ENCODE assay signal across 16 cellular contexts in the genomic region with DNA sequence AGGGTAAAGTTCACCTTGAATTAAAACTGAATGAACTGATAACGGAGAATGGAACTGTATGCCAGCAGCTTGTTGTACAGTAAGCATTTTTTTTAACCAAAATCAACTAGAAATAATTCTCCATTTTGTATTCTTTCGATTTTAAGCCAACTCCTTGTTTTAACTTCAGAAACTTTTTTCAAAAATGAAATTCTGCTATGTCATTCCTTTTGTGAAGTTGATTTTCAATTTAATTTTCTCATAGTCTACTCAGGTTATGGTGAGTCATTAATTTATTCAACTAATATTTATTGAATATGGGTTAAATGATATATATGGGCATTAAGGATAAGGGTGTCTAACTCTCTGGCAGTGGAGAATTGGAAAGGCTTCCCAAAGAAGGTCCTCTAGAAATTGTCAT. TPM values are rescaled to one million over a fixed set of nuclear protein-coding genes. Genes with fewer than 3 reads are reported as not detected.
DNase-seq lines count a peak whose midpoint lies in the region; ATAC-seq, FAIRE-seq and TF ChIP-seq lines count a peak whose summit lies in the region.
"Had no signal": no experiment of that assay in that cellular context is flagged by ENCODE, and none has a peak within 500 bp of the region (broad histone marks: within the 10 kb centered on the region; RNA-seq: fewer than 3 reads in every experiment).

No MANE protein-coding gene starts in this region.

- no peak for ATAC-seq in GM23338
- no peak for ATAC-seq in GM19023 (IDR thresholded peaks at IDR 0.05; ENCODE audit: unreplicated experiment)
- ATAC-seq: Panc1, Right ventricle myocardium inferior had no signal

- H3K36me3 ChIP-seq in kidney (ENCODE audit: control insufficient read depth in 1 of 2, insufficient read depth in 2 of 2, low read length in 2 of 2) (peaks cover 0 to 5% of the 10 kb centered on the region in 2 donors), GM23338 (ENCODE audit: insufficient read depth) (peaks cover 4% of the 10 kb centered on the region; the same call in 1 of the 2 replicates)

- no peak overlapping the region for H2AFZ ChIP-seq in GM23338

- no peak overlapping the region for H3K4me2 ChIP-seq in GM23338
- H3K4me2 ChIP-seq: KMS-11 had no signal

- no peaks in the 10 kb centered on the region for H3K27me3 Mint-ChIP-seq in activated naive CD4-positive, alpha-beta T cell treated with anti-CD3 and anti-CD28 coated beads, Interleukin-2, amount 50 U/mL, for 24 hours
- no peaks in the 10 kb centered on the region for H3K27me3 Mint-ChIP-seq in activated naive CD8-positive, alpha-beta T cell
- H3K27me3 Mint-ChIP-seq in GM23338 (ENCODE audit: insufficient read depth, low read depth, poor library complexity), result peaks cover 1% of the 10 kb centered on the region
- no peaks in the 10 kb centered on the region for H3K27me3 Mint-ChIP-seq in activated CD4-positive, alpha-beta T cell treated with anti-CD3 and anti-CD28 coated beads, Interleukin-2, amount 10 ng/mL, durations not matched to agents 24 days and 14 days

- H3K9me3 ChIP-seq in kidney (ENCODE audit: control insufficient read depth in 1 of 2, low read length in 2 of 2), result peaks cover 0 to 3% of the 10 kb centered on the region in 2 donors

- H3K79me2 ChIP-seq in GM23338 (replicated peaks; ENCODE audit: insufficient read depth), result no peaks in the 10 kb centered on the region

- peak; percentile 38 for FAIRE-seq in kidney (lab: Jason Lieb, UNC)
- FAIRE-seq: H54 had no signal

- H3K9ac ChIP-seq in kidney (ENCODE audit: low read length in 2 of 2), result no peak overlapping the region
- H3K9ac ChIP-seq: KMS-11 had no signal

- no peaks in the 10 kb centered on the region for H3K27me3 ChIP-seq in GM23338 (ENCODE audit: insufficient read depth)
- H3K27me3 ChIP-seq: MG63 had no signal

- H3K27ac ChIP-seq in kidney (ENCODE audit: low read depth in 2 of 2, low read length in 2 of 2) (no peak overlapping the region), GM23338 (ENCODE audit: low read depth) (no peak overlapping the region)
- H3K27ac ChIP-seq: KMS-11, SK-N-MC had no signal

- no peak overlapping the region for H3K4me3 ChIP-seq in kidney (ENCODE audit: low read length in 2 of 2)
- no peak overlapping the region for H3K4me3 ChIP-seq in GM23338
- H3K4me3 ChIP-seq: MG63, SK-N-MC had no signal

- H3K4me1 ChIP-seq in kidney (ENCODE audit: control insufficient read depth in 1 of 2, insufficient read depth in 1 of 2, low read depth in 1 of 2, low read length in 2 of 2) (no peaks in the 10 kb centered on the region), GM23338 (ENCODE audit: insufficient read depth) (no peaks in the 10 kb centered on the region)

- DNase-seq in activated naive CD4-positive, alpha-beta T cell (lab: John Stamatoyannopoulos, UW), result no peak
- DNase-seq in kidney (no peak), GM23338 (ENCODE audit: low spot score) (no peak), NCI-H146 (lab: John Stamatoyannopoulos, UW) (no peak)
- no peak for DNase-seq in activated CD4-positive, alpha-beta T cell treated with anti-CD3 and anti-CD28 coated beads, Interleukin-2, amount 10 ng/mL, durations not matched to agents 24 days and 14 days
- DNase-seq: MG63, NCI-H2029, NCI-H510A treated with DMSO at 0.1 percent for 48 hours had no signal

- intact Hi-C loops in kidney (cut with DNase I), result no loop called here
- intact Hi-C loops in activated CD4-positive, alpha-beta T cell treated with anti-CD3 and anti-CD28 coated beads, Interleukin-2, amount 10 ng/mL, durations not matched to agents 24 days and 14 days (cut with micrococcal nuclease), result no loop called here

- no peak overlapping the region for H3K4me3 Mint-ChIP-seq in activated naive CD4-positive, alpha-beta T cell treated with anti-CD3 and anti-CD28 coated beads, Interleukin-2, amount 50 U/mL, for 24 hours
- H3K4me3 Mint-ChIP-seq in activated naive CD8-positive, alpha-beta T cell, result no peak overlapping the region
- H3K4me3 Mint-ChIP-seq in GM23338, result no peak overlapping the region
- no peak overlapping the region for H3K4me3 Mint-ChIP-seq in activated CD4-positive, alpha-beta T cell treated with anti-CD3 and anti-CD28 coated beads, Interleukin-2, amount 10 ng/mL, durations not matched to agents 24 days and 14 days

- no peaks in the 10 kb centered on the region for H4K20me1 ChIP-seq in GM23338 (replicated peaks; ENCODE audit: insufficient read depth)

- H3F3A ChIP-seq in GM23338 (replicated peaks; ENCODE audit: low read depth), result no peaks in the 10 kb centered on the region

- peak overlapping the region; percentile 73 for H3K27ac Mint-ChIP-seq in activated naive CD4-positive, alpha-beta T cell treated with anti-CD3 and anti-CD28 coated beads, Interleukin-2, amount 50 U/mL, for 24 hours
- H3K27ac Mint-ChIP-seq in activated naive CD8-positive, alpha-beta T cell, result peak overlapping the region; percentile 79
- H3K27ac Mint-ChIP-seq in GM23338, result no peak overlapping the region
- H3K27ac Mint-ChIP-seq in activated CD4-positive, alpha-beta T cell treated with anti-CD3 and anti-CD28 coated beads, Interleukin-2, amount 10 ng/mL, durations not matched to agents 24 days and 14 days, result no peak overlapping the region

- no peak for TF ChIP-seq CTCF in kidney (IDR thresholded peaks at IDR 0.05; ENCODE audit: borderline replicate concordance, extremely low read depth, insufficient read depth)
- TF ChIP-seq CTCF in GM23338 (conservative IDR thresholded peaks at IDR 0.05; ENCODE audit: low read depth in 2 of 2), result no peak

- H3K36me3 Mint-ChIP-seq in activated naive CD4-positive, alpha-beta T cell treated with anti-CD3 and anti-CD28 coated beads, Interleukin-2, amount 50 U/mL, for 24 hours, result peaks cover 45% of the 10 kb centered on the region
- peaks cover 44% of the 10 kb centered on the region for H3K36me3 Mint-ChIP-seq in activated naive CD8-positive, alpha-beta T cell
- peaks cover 43% of the 10 kb centered on the region for H3K36me3 Mint-ChIP-seq in GM23338 (ENCODE audit: low read depth)
- H3K36me3 Mint-ChIP-seq in activated CD4-positive, alpha-beta T cell treated with anti-CD3 and anti-CD28 coated beads, Interleukin-2, amount 10 ng/mL, durations not matched to agents 24 days and 14 days (ENCODE audit: low read depth), result peaks cover 65% of the 10 kb centered on the region

- H3K9me3 Mint-ChIP-seq in activated naive CD4-positive, alpha-beta T cell treated with anti-CD3 and anti-CD28 coated beads, Interleukin-2, amount 50 U/mL, for 24 hours, result peaks cover 11% of the 10 kb centered on the region
- peaks cover 10% of the 10 kb centered on the region for H3K9me3 Mint-ChIP-seq in activated naive CD8-positive, alpha-beta T cell (ENCODE audit: low read depth)
- H3K9me3 Mint-ChIP-seq in GM23338, result peaks cover 1% of the 10 kb centered on the region; the same call in 1 of the 3 replicates
- H3K9me3 Mint-ChIP-seq in activated CD4-positive, alpha-beta T cell treated with anti-CD3 and anti-CD28 coated beads, Interleukin-2, amount 10 ng/mL, durations not matched to agents 24 days and 14 days, result peaks cover 13% of the 10 kb centered on the region

- no peaks in the 10 kb centered on the region for H3K9me2 ChIP-seq in GM23338 (ENCODE audit: insufficient read depth)

- peaks cover 72% of the 10 kb centered on the region for H3K4me1 Mint-ChIP-seq in activated naive CD4-positive, alpha-beta T cell treated with anti-CD3 and anti-CD28 coated beads, Interleukin-2, amount 50 U/mL, for 24 hours
- H3K4me1 Mint-ChIP-seq in activated naive CD8-positive, alpha-beta T cell (ENCODE audit: low read depth), result peaks cover 72% of the 10 kb centered on the region
- no peaks in the 10 kb centered on the region for H3K4me1 Mint-ChIP-seq in GM23338
- H3K4me1 Mint-ChIP-seq in activated CD4-positive, alpha-beta T cell treated with anti-CD3 and anti-CD28 coated beads, Interleukin-2, amount 10 ng/mL, durations not matched to agents 24 days and 14 days, result peaks cover 30% of the 10 kb centered on the region

TF ChIP-seq in GM23338, 12 proteins besides CTCF, POLR2A, EP300 and RAD21 (continues in another document):
- TF ChIP-seq JUNB (IDR thresholded peaks at IDR 0.05; ENCODE audit: unreplicated experiment) (no peak), ZNF114 (CRISPR knock-in tag; IDR thresholded peaks at IDR 0.05) (no peak), ZNF331 (CRISPR knock-in tag; IDR thresholded peaks at IDR 0.05; ENCODE audit: low read depth) (no peak), EZH2phosphoT487 (IDR thresholded peaks at IDR 0.05; ENCODE audit: unreplicated experiment) (no peak)

RNA-seq across cellular contexts. Expression of gene RASA2, which starts 53.7 kb away (rescaled TPM):
- 29.8 TPM for total RNA-seq in kidney
- polyA plus RNA-seq in kidney (ENCODE audit: insufficient read depth, low read depth, low replicate concordance) (2.2 TPM), GM23338 (2016; fragmentation: Nextera tagmentation; extraction: Ambion mirVana) (14.3 and 16.6 TPM in 2 replicates)
- 15.9 and 28.6 TPM in 2 replicates for total RNA-seq in GM23338 (2014; rRNA removed; shearing (Covaris generic))
- 28.0 and 30.2 TPM in 2 replicates for total RNA-seq in activated CD4-positive, alpha-beta T cell treated with anti-CD3 and anti-CD28 coated beads, Interleukin-2, amount 10 ng/mL, durations not matched to agents 24 days and 14 days

Comparison
In these comparisons a context has a peak if more than half of its experiments do, and no peak if none do; other contexts are left out.
1. H3K27ac Mint-ChIP-seq: peak in activated naive CD4-positive, alpha-beta T cell treated with anti-CD3 and anti-CD28 coated beads, Interleukin-2, amount 50 U/mL, for 24 hours (single experiment) and activated naive CD8-positive, alpha-beta T cell (single experiment); none in GM23338 (single experiment) and activated CD4-positive, alpha-beta T cell treated with anti-CD3 and anti-CD28 coated beads, Interleukin-2, amount 10 ng/mL, durations not matched to agents 24 days and 14 days (single experiment).